Comparison of ENCODE assay signal across 27 cellular contexts in the genomic region with DNA sequence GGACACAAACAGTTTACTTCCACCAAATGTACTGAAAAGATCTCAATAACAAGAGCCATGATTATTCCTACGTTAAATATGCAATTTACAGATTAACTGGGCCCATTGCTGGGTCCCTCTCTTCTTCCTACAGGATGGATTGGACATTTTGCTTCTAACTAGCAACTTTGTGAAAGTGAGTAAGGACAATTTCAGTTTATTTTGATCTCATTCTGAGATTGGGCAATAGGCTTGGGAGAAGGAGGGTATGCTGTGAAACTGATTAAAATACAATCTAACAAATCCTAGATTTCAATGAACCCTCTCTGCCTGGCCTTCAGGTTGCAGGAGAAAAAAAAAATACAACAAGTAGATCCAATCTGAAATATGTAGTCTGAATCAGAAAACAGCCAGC.
DNase-seq lines count a peak whose midpoint lies in the region; ATAC-seq, FAIRE-seq and TF ChIP-seq lines count a peak whose summit lies in the region.
"Had no signal": no experiment of that assay in that cellular context is flagged by ENCODE, and none has a peak within 500 bp of the region (broad histone marks: within the 10 kb centered on the region; RNA-seq: fewer than 3 reads in every experiment).

No MANE protein-coding gene starts in this region.

- H2BK120ac ChIP-seq in H1 (replicated peaks; ENCODE audit: low read depth, low read length) (no peak overlapping the region), mesendoderm (ENCODE audit: low read depth, low read length) (no peak overlapping the region)

- H4K20me1 ChIP-seq in GM23248 (ENCODE audit: insufficient read depth): no peaks in the 10 kb centered on the region
- no peaks in the 10 kb centered on the region for H4K20me1 ChIP-seq in H1 (replicated peaks in 1 of 2; ENCODE audit: control insufficient read depth in 1 of 2, insufficient read depth in 2 of 2, low read length in 2 of 2)

- H3K23ac ChIP-seq in H1 (ENCODE audit: insufficient read length): no peak overlapping the region
- H3K23ac ChIP-seq in mesendoderm (ENCODE audit: low read length): no peak overlapping the region

- H2BK5ac ChIP-seq in H1 (ENCODE audit: low read depth, low read length): peak overlapping the region; percentile 3; the same call in 1 of the 2 replicates
- no peak overlapping the region for H2BK5ac ChIP-seq in mesendoderm (ENCODE audit: low read length)

- peak overlapping the region; percentile 28 for H3K4me2 ChIP-seq in GM23248 (ENCODE audit: unreplicated experiment)
- H3K4me2 ChIP-seq in H1 (ENCODE audit: insufficient read depth in 1 of 2, low read depth in 2 of 2, low read length in 2 of 2): no peak overlapping the region
- H3K4me2 ChIP-seq in mesendoderm (ENCODE audit: low read length): no peak overlapping the region

- peaks cover 14% of the 10 kb centered on the region; the same call in 1 of the 2 replicates for H3K4me1 ChIP-seq in GM23248 (ENCODE audit: insufficient read depth)
- H3K4me1 ChIP-seq in Panc1 (ENCODE audit: control insufficient read depth, insufficient read depth, low read length): no peaks in the 10 kb centered on the region; the same call in none of the 2 replicates
- peaks cover 0 to 9% (median 3%) of the 10 kb centered on the region in 4 experiments; a peak in 4 of 7 replicates for H3K4me1 ChIP-seq in H1 (replicated peaks in 1 of 4; ENCODE audit: control insufficient read depth in 3 of 4, insufficient read depth in 4 of 4, low read length in 3 of 4)
- H3K4me1 ChIP-seq in mesendoderm (ENCODE audit: control insufficient read depth, low read depth, low read length): peaks cover 10% of the 10 kb centered on the region
- H3K4me1 ChIP-seq in adrenal gland (replicated peaks in 1 of 2): peaks cover 11 to 20% of the 10 kb centered on the region in 2 donors
- H3K4me1 ChIP-seq: SJCRH30, uterus had no signal

- no peaks in the 10 kb centered on the region for H3K9me2 ChIP-seq in GM23248 (ENCODE audit: insufficient read depth)

- H4K5ac ChIP-seq in H1 (ENCODE audit: insufficient read length, low read depth, low read length) (no peak overlapping the region), mesendoderm (ENCODE audit: low read length) (no peak overlapping the region)

- H3K56ac ChIP-seq in H1 (replicated peaks; ENCODE audit: insufficient read length, low read depth, low read length) (no peak overlapping the region), mesendoderm (ENCODE audit: low read length) (no peak overlapping the region)

- TF ChIP-seq CTCF in Panc1 (IDR thresholded peaks at IDR 0.05): no peak
- TF ChIP-seq CTCF in H1 (IDR thresholded peaks at IDR 0.05; ENCODE audit: control extremely low read depth in 1 of 3, insufficient read depth in 1 of 3, low read depth in 1 of 3, low read length in 3 of 3): no peak
- TF ChIP-seq CTCF in adrenal gland (IDR thresholded peaks at IDR 0.05): no peak

- H3K27me3 ChIP-seq in GM23248 (replicated peaks; ENCODE audit: insufficient read depth) (no peaks in the 10 kb centered on the region), Panc1 (ENCODE audit: control insufficient read depth, insufficient read depth, low read length) (no peaks in the 10 kb centered on the region), H1 (replicated peaks in 1 of 4; ENCODE audit: control insufficient read depth in 3 of 4, extremely low read depth in 1 of 4, insufficient read depth in 3 of 4, low read length in 3 of 4) (no peaks in the 10 kb centered on the region), mesendoderm (ENCODE audit: insufficient read depth, low read length, poor library complexity) (no peaks in the 10 kb centered on the region), adrenal gland (no peaks in the 10 kb centered on the region)
- H3K27me3 ChIP-seq: left lung, SJCRH30, uterus had no signal

- no peak for FAIRE-seq in H1 (lab: Jason Lieb, UNC)
- FAIRE-seq: bronchial epithelial cell, RCC 7860 had no signal

- no peak overlapping the region for H3K14ac ChIP-seq in H1 (ENCODE audit: insufficient read length)

- no peak overlapping the region for H2BK15ac ChIP-seq in H1 (ENCODE audit: low read length)
- H2BK15ac ChIP-seq in mesendoderm (replicated peaks; ENCODE audit: low read depth): peak overlapping the region; percentile 46

- WGBS in GM23248 (ENCODE audit: low coverage in 1 of 2, low lambda C conversion rate in 2 of 2, missing lambda C conversion rate in 2 of 2), 2 experiments: 39 to 65% methylated on average over 1 of the region's 1 CpG
- whole genome bisulfite sequencing in H1 (ENCODE audit: extremely low coverage in 1 of 2, insufficient coverage in 1 of 2, insufficient read length in 1 of 2, insufficient replicate concordance in 2 of 2, low coverage in 1 of 2, low lambda C conversion rate in 2 of 2, missing lambda C conversion rate in 1 of 2), 2 experiments: 56% methylated on average over 1 of the region's 1 CpG; no CpG with 5 or more reads in 1 of the 2 experiments
- WGBS in mesendoderm (ENCODE audit: extremely low coverage, insufficient coverage, low lambda C conversion rate): no CpG with 5 or more reads among the region's 1 CpG
- 79 to 91% (median 88%) methylated on average over 1 of the region's 1 CpG for WGBS in adrenal gland, 4 donors

- H3K36me3 ChIP-seq in GM23248 (ENCODE audit: low read depth) (no peaks in the 10 kb centered on the region), Panc1 (ENCODE audit: control insufficient read depth, insufficient read depth, low read length) (no peaks in the 10 kb centered on the region), H1 (ENCODE audit: control insufficient read depth in 2 of 4, insufficient read depth in 4 of 4, low read length in 3 of 4) (no peaks in the 10 kb centered on the region), mesendoderm (ENCODE audit: control insufficient read depth, insufficient read depth, low read length) (no peaks in the 10 kb centered on the region), adrenal gland (replicated peaks in 1 of 2) (no peaks in the 10 kb centered on the region)
- H3K36me3 ChIP-seq: left lung, SJCRH30, thoracic aorta, uterus had no signal

- no peak overlapping the region for H2BK20ac ChIP-seq in H1 (ENCODE audit: low read length)

- H3K27ac ChIP-seq in GM23248: 0 out of 2 replicates have a peak overlapping the region, but pooled peaks have one; percentile 6
- H3K27ac ChIP-seq in Panc1 (ENCODE audit: low read length): peak overlapping the region; percentile 29; the same call in 1 of the 2 replicates
- no peak overlapping the region for H3K27ac ChIP-seq in H1 (ENCODE audit: low read depth, low read length)
- no peak overlapping the region for H3K27ac ChIP-seq in mesendoderm (ENCODE audit: low read depth, low read length)
- H3K27ac ChIP-seq in adrenal gland: peak overlapping the region in 2 of 5 donors; percentile 61 to 68
- H3K27ac ChIP-seq: left lung, SJCRH30, thoracic aorta, uterus had no signal

- in situ Hi-C loops in GM23248 (cut with MboI): no loop called here
- in situ Hi-C loops in Panc1 (cut with HindIII; ENCODE audit: low pct_unique_long_range_greater_than_20kb, low sequenced_read_pairs): no loop called here

- H2AFZ ChIP-seq in GM23248 (no peak overlapping the region), H1 (ENCODE audit: low read length) (no peak overlapping the region)

- no peak overlapping the region for H3K4me3 ChIP-seq in GM23248
- H3K4me3 ChIP-seq in Panc1 (ENCODE audit: low read depth in 2 of 2, low read length in 2 of 2): no peak overlapping the region
- no peak overlapping the region; a peak in 1 of 8 replicates for H3K4me3 ChIP-seq in H1 (ENCODE audit: extremely low read depth in 1 of 4, insufficient read depth in 2 of 4, low read depth in 3 of 4, low read length in 4 of 4)
- H3K4me3 ChIP-seq in mesendoderm (ENCODE audit: low read length): no peak overlapping the region
- no peak overlapping the region for H3K4me3 ChIP-seq in adrenal gland
- H3K4me3 ChIP-seq: coronary artery, left lung, SJCRH30, thoracic aorta, uterus had no signal

- intact Hi-C loops in Panc1 (cut with micrococcal nuclease; ENCODE audit: unreplicated experiment): no loop called here
- intact Hi-C loops in adrenal gland (cut with DNase I): no loop called here

- DNase-seq in GM23248: no peak
- no peak for DNase-seq in Panc1 (ENCODE audit: low read depth, low spot score)
- no peak for DNase-seq in H1 (ENCODE audit: low read depth in 1 of 2, low spot score in 2 of 2)
- no peak for DNase-seq in mesendoderm
- DNase-seq in KG1 (lab: John Stamatoyannopoulos, UW): no peak
- DNase-seq in RPMI8226: no peak
- no peak for DNase-seq in NCI-H524 (lab: John Stamatoyannopoulos, UW)
- no peak for DNase-seq in adrenal gland
- DNase-seq: activated B cell treated with CpG ODN at 0.5 μM for 24 hours; activated CD4-positive, alpha-beta T cell treated with anti-CD3 and anti-CD28 coated beads, Interleukin-2, amount 50 U/mL, for 1 hour; activated CD8-positive, alpha-beta memory T cell treated with anti-CD3 and anti-CD28 coated beads, Interleukin-2, amount 10 ng/mL, durations not matched to agents 7 days and 5 days; activated T-cell treated with anti-CD3 and anti-CD28 coated beads, Interleukin-2, amount 50 U/mL, for 48 hours; CD8-positive, alpha-beta T cell; effector memory CD4-positive, alpha-beta T cell; H7; midbrain; naive thymus-derived CD8-positive, alpha-beta T cell; NCI-H1694 treated with DMSO at 0.1 percent for 48 hours; NK-92 treated with Interleukin-12 subunit alpha and Interleukin-12 subunit beta, amount 100 ng/mL, for 24 hours; occipital lobe had no signal

- H3K9me3 ChIP-seq in GM23248 (ENCODE audit: low read depth): no peaks in the 10 kb centered on the region
- H3K9me3 ChIP-seq in Panc1 (ENCODE audit: control insufficient read depth, insufficient read depth, low read depth, low read length): no peaks in the 10 kb centered on the region
- no peaks in the 10 kb centered on the region for H3K9me3 ChIP-seq in H1 (ENCODE audit: insufficient read depth in 2 of 2, low read depth in 1 of 2, low read length in 1 of 2)
- no peaks in the 10 kb centered on the region for H3K9me3 ChIP-seq in adrenal gland (replicated peaks in 1 of 3)
- H3K9me3 ChIP-seq: SJCRH30, thoracic aorta, uterus had no signal

- H3K23me2 ChIP-seq in H1 (ENCODE audit: low read depth, low read length): no peaks in the 10 kb centered on the region

- no peak for ATAC-seq in Panc1
- ATAC-seq: activated CD8-positive, alpha-beta memory T cell treated with anti-CD3 and anti-CD28 coated beads, Interleukin-2, amount 10 ng/mL, durations not matched to agents 7 days and 5 days; CD8-positive, alpha-beta T cell; naive thymus-derived CD8-positive, alpha-beta T cell had no signal

- no TSS peak for BruUV-seq in Panc1 (replicated peaks; lab: Mats Ljungman, UMichigan)

- TF ChIP-seq EP300 in H1 (IDR thresholded peaks at IDR 0.05; ENCODE audit: borderline replicate concordance in 1 of 2, low read depth in 2 of 2, low read length in 2 of 2): no peak

- POLR2A ChIA-PET in Panc1 (lab: Charles Lee) (no interaction called here), H1 (lab: Charles Lee; ENCODE audit: partially characterized antibody) (no interaction called here)

- CTCF ChIA-PET in Panc1 (lab: Charles Lee): no interaction called here
- CTCF ChIA-PET in H1 (lab: Charles Lee; ENCODE audit: partially characterized antibody): no interaction called here

- H2AK5ac ChIP-seq in H1 (ENCODE audit: low read depth, low read length) (no peak overlapping the region), mesendoderm (ENCODE audit: low read length) (no peak overlapping the region)

- H3K4ac ChIP-seq in H1 (replicated peaks; ENCODE audit: insufficient read length, low read depth, low read length): no peak overlapping the region
- peak overlapping the region; percentile 16 for H3K4ac ChIP-seq in mesendoderm (ENCODE audit: low read depth, low read length)

- H4K8ac ChIP-seq in H1 (ENCODE audit: extremely low read depth, insufficient read depth, low read length): no peak overlapping the region
- no peak overlapping the region for H4K8ac ChIP-seq in mesendoderm (ENCODE audit: low read depth, low read length)

- H3K79me2 ChIP-seq in GM23248 (ENCODE audit: insufficient read depth) (peaks cover 96% of the 10 kb centered on the region), H1 (ENCODE audit: control insufficient read depth in 1 of 2, insufficient read depth in 2 of 2, low read length in 2 of 2) (no peaks in the 10 kb centered on the region), mesendoderm (ENCODE audit: control insufficient read depth, insufficient read depth, low read length) (peaks cover under 1% of the 10 kb centered on the region)

- no peak overlapping the region for H2BK12ac ChIP-seq in H1 (ENCODE audit: low read depth, low read length)

- TF ChIP-seq RAD21 in H1 (IDR thresholded peaks at IDR 0.05 in 1 of 2, conservative IDR thresholded peaks at IDR 0.05 in 1 of 2; ENCODE audit: low read depth in 2 of 2, low read length in 2 of 2): no peak

- 0 out of 2 replicates have a peak, but pooled peaks cover 10% of the 10 kb centered on the region for H3F3A ChIP-seq in GM23248 (ENCODE audit: insufficient read depth)

- no peak overlapping the region; the same call in 1 of the 2 replicates for H3K18ac ChIP-seq in H1 (ENCODE audit: extremely low read depth, low read length)
- peak overlapping the region; percentile 55 for H3K18ac ChIP-seq in mesendoderm (ENCODE audit: low read length)

- H4K91ac ChIP-seq in H1 (replicated peaks; ENCODE audit: insufficient read length, low read length): no peak overlapping the region

- H3K9ac ChIP-seq in GM23248 (no peak overlapping the region), H1 (replicated peaks in 1 of 4; ENCODE audit: extremely low read depth in 1 of 4, low read depth in 3 of 4, low read length in 3 of 4) (no peak overlapping the region), mesendoderm (ENCODE audit: low read length) (no peak overlapping the region)

- TF ChIP-seq POLR2A in H1 (IDR thresholded peaks at IDR 0.05; ENCODE audit: control extremely low read depth in 1 of 2, low read depth in 2 of 2, low read length in 2 of 2) (no peak), adrenal gland (IDR thresholded peaks at IDR 0.05) (no peak)

- no peaks in the 10 kb centered on the region for H3K79me1 ChIP-seq in H1 (ENCODE audit: low read depth, low read length)
- H3K79me1 ChIP-seq in mesendoderm (ENCODE audit: low read length): peaks cover 5% of the 10 kb centered on the region

Comparison
In these comparisons a context has a peak if more than half of its experiments do, and no peak if none do; other contexts are left out.
1. H3K27ac ChIP-seq: peak in GM23248 (single experiment) and Panc1 (single experiment); none in H1 (single experiment) and mesendoderm (single experiment).